In genomic region chr2:86790134-86790827, GRCh38 we compare ENCODE assay signal across 10 cellular contexts. TPM values are rescaled to one million over a fixed set of nuclear protein-coding genes. Genes with fewer than 3 reads are reported as not detected.
DNase-seq lines count a peak whose midpoint lies in the region; ATAC-seq, FAIRE-seq and TF ChIP-seq lines count a peak whose summit lies in the region.
"Had no signal": no experiment of that assay in that cellular context is flagged by ENCODE, and none has a peak within 500 bp of the region (broad histone marks: within the 10 kb centered on the region; RNA-seq: fewer than 3 reads in every experiment).

No MANE protein-coding gene starts in this region.

- 4 to 5% methylated on average over 52 to 55 of the region's 55 CpGs for WGBS in pancreas, 2 donors

- peak; percentile 65 for ATAC-seq in Panc1
- no peak for ATAC-seq in effector memory CD8-positive, alpha-beta T cell (replicated peaks)
- peak; percentile 39 to 61 (median 51) for ATAC-seq in pancreas
- no peak for ATAC-seq in HG03108 (IDR thresholded peaks at IDR 0.05; ENCODE audit: unreplicated experiment)

- peak overlapping the region; percentile 95 to 100 for H3K27ac Mint-ChIP-seq in effector memory CD8-positive, alpha-beta T cell
- H3K27ac Mint-ChIP-seq: HFFc6 had no signal

- H3K4me3 ChIP-seq in Panc1 (ENCODE audit: low read depth in 2 of 2, low read length in 2 of 2) = no peak overlapping the region
- peak overlapping the region in 2 of 4 donors; percentile 24 to 30 for H3K4me3 ChIP-seq in pancreas

- intact Hi-C loops in Panc1 (cut with micrococcal nuclease; ENCODE audit: unreplicated experiment) (no loop called here), pancreas (cut with DNase I) (no loop called here)

- peak overlapping the region; percentile 79 to 83 for H3K4me3 Mint-ChIP-seq in effector memory CD8-positive, alpha-beta T cell

- H3K9ac ChIP-seq in ES-I3 (ENCODE audit: low read depth, low read length) = peak overlapping the region; percentile 53; the same call in 1 of the 2 replicates

- H3K27ac ChIP-seq in Panc1 (ENCODE audit: low read length) = no peak overlapping the region
- H3K27ac ChIP-seq in pancreas = no peak overlapping the region

- H3K4me1 ChIP-seq in ES-I3 (ENCODE audit: insufficient read depth, low read length) (no peaks in the 10 kb centered on the region), Panc1 (ENCODE audit: control insufficient read depth, insufficient read depth, low read length) (no peaks in the 10 kb centered on the region), pancreas (peaks cover 0 to 16% (median 9%) of the 10 kb centered on the region in 3 donors)

- H3K36me3 Mint-ChIP-seq in effector memory CD8-positive, alpha-beta T cell (ENCODE audit: insufficient read depth) = peaks cover 73% of the 10 kb centered on the region

- BruUV-seq in Panc1 (replicated peaks; lab: Mats Ljungman, UMichigan) = no TSS peak

- POLR2A ChIA-PET in Panc1 (lab: Charles Lee) = interaction anchor here (0.6 kb wide), 1 partner anchor 18 kb away, joined by 5 read pairs; no protein-coding TSS in a partner anchor

- peaks cover 2 to 5% of the 10 kb centered on the region in 2 donors for H3K9me3 Mint-ChIP-seq in effector memory CD8-positive, alpha-beta T cell

- peaks cover 68 to 71% of the 10 kb centered on the region in 2 donors for H3K4me1 Mint-ChIP-seq in effector memory CD8-positive, alpha-beta T cell (ENCODE audit: low read depth in 2 of 2)

- CTCF ChIA-PET in Panc1 (lab: Charles Lee) = no interaction called here

- FAIRE-seq in pancreas (lab: Jason Lieb, UNC) = no peak

- H3K36me3 ChIP-seq in ES-I3 (ENCODE audit: insufficient read depth, low read length) = no peaks in the 10 kb centered on the region
- H3K36me3 ChIP-seq in Panc1 (ENCODE audit: control insufficient read depth, insufficient read depth, low read length) = no peaks in the 10 kb centered on the region
- no peaks in the 10 kb centered on the region for H3K36me3 ChIP-seq in pancreas

- H3K27me3 Mint-ChIP-seq in effector memory CD8-positive, alpha-beta T cell = no peaks in the 10 kb centered on the region

- DNase-seq in Panc1 (ENCODE audit: low read depth, low spot score) (no peak), pancreas (peak in 2 of 6 donors; percentile 65 to 77), LoVo (ENCODE audit: low spot score) (no peak), AG08395 (ENCODE audit: low spot score) (no peak), NCI-H187 treated with DMSO at 0.1 percent for 48 hours (lab: John Stamatoyannopoulos, UW) (no peak)
- peak in 2 of 3 experiments; percentile 20 to 48 for DNase-seq in effector memory CD8-positive, alpha-beta T cell
- DNase-seq: HFFc6, NCI-H1092 had no signal

- peaks cover 6% of the 10 kb centered on the region for H3K27me3 ChIP-seq in Panc1 (ENCODE audit: control insufficient read depth, insufficient read depth, low read length)
- H3K27me3 ChIP-seq in pancreas = peaks cover 0 to 42% (median 12%) of the 10 kb centered on the region in 4 donors

- in situ Hi-C loops in Panc1 (cut with HindIII; ENCODE audit: low pct_unique_long_range_greater_than_20kb, low sequenced_read_pairs) = no loop called here

- H3K9me3 ChIP-seq in ES-I3 (ENCODE audit: control insufficient read depth, insufficient read depth, low read length) (peaks cover 5% of the 10 kb centered on the region; the same call in 1 of the 2 replicates), Panc1 (ENCODE audit: control insufficient read depth, insufficient read depth, low read depth, low read length) (no peaks in the 10 kb centered on the region), pancreas (no peaks in the 10 kb centered on the region)

- TF ChIP-seq CTCF in Panc1 (IDR thresholded peaks at IDR 0.05) (no peak), pancreas (IDR thresholded peaks at IDR 0.05) (no peak)

RNA-seq across cellular contexts. Expression of gene CD8A, which starts 0.4 kb away (rescaled TPM):
- total RNA-seq in Panc1 (2021; ENCODE audit: unreplicated experiment) (0.41 TPM), pancreas (1 to 10 TPM in 4 of 6 donors, under 1 TPM in 2; 0.39 to 2.0 (median 1.1) TPM)
- 0.57 TPM for polyA plus RNA-seq in Panc1 (2012; ENCODE audit: insufficient read length)
- 1 to 10 TPM; 1.2 to 1.4 TPM for polyA plus RNA-seq in pancreas
- total RNA-seq: HFFc6 had no signal

Comparison
In these comparisons a context has a peak if more than half of its experiments do, and no peak if none do; other contexts are left out.
1. ATAC-seq: peak in Panc1 (single experiment) and pancreas (4 of 4); none in effector memory CD8-positive, alpha-beta T cell (single experiment) and HG03108 (single experiment).
2. DNase-seq: peak in effector memory CD8-positive, alpha-beta T cell (2 of 3); none in Panc1 (single experiment), LoVo (single experiment), AG08395 (single experiment) and NCI-H187 treated with DMSO at 0.1 percent for 48 hours (single experiment).